ENCODE assay signal across 8 cellular contexts in genomic region chr3:13657660-13658435, GRCh38.
A peak's percentile ranks its signal among the peaks of the same experiment; 100 is the strongest.
DNase-seq lines count a peak whose midpoint lies in the region; ATAC-seq, FAIRE-seq and TF ChIP-seq lines count a peak whose summit lies in the region.

No MANE protein-coding gene starts in this region.

- DNase-seq in AG08395 (ENCODE audit: low spot score), result peak; percentile 91
- peak; percentile 91 for DNase-seq in GM13977 (ENCODE audit: low spot score)
- peak; percentile 87 for DNase-seq in HTR-8/SVneo (ENCODE audit: insufficient read length, low spot score)
- peak; percentile 31 to 41 for DNase-seq in cardiac fibroblast (ENCODE audit: low read depth in 2 of 2)
- peak; percentile 80 for DNase-seq in left kidney (ENCODE audit: low read depth, low spot score)
- peak; percentile 62 for DNase-seq in stimulated activated CD4-positive, alpha-beta T cell treated with anti-CD3 and anti-CD28 coated beads, Interleukin-4, amount 100 ng/mL, for 48 hours (ENCODE audit: low read depth in 2 of 2)

- H3K4me3 ChIP-seq in WI38 (ENCODE audit: low read depth, low read length) (no peak overlapping the region), cardiac fibroblast (replicated peaks in 1 of 2; ENCODE audit: low read depth in 2 of 2, low read length in 2 of 2) (peak overlapping the region in 1 of 2 donors; percentile 5)

- no peak for ATAC-seq in HG03108 (IDR thresholded peaks at IDR 0.05; ENCODE audit: unreplicated experiment)

- FAIRE-seq in HTR-8/SVneo (lab: Jason Lieb, UNC), result peak; percentile 33

- peak; percentile 94 for TF ChIP-seq CTCF in GM13977 (IDR thresholded peaks at IDR 0.05; ENCODE audit: extremely low read depth, insufficient read depth, missing control alignments)
- peak; percentile 78 for TF ChIP-seq CTCF in WI38 (IDR thresholded peaks at IDR 0.05; ENCODE audit: low read depth, low read length)
- peak; percentile 94 for TF ChIP-seq CTCF in cardiac fibroblast (IDR thresholded peaks at IDR 0.05; ENCODE audit: low read depth, low read length)

- in situ Hi-C loops in GM13977 (cut with MboI; ENCODE audit: low pct_unique_long_range_greater_than_20kb, low sequenced_read_pairs, unreplicated experiment), result no loop called here

Comparison
In these comparisons a context has a peak if more than half of its experiments do, and no peak if none do; other contexts are left out.
1. DNase-seq: peak in every context shown above with its lines; median percentile 91 in AG08395; 91 in GM13977; 87 in HTR-8/SVneo; 80 in left kidney; 62 in stimulated activated CD4-positive, alpha-beta T cell treated with anti-CD3 and anti-CD28 coated beads, Interleukin-4, amount 100 ng/mL, for 48 hours; 36 in cardiac fibroblast.